3 cellular contexts compared by ENCODE assay signal in genomic region chr15:28573351-28573750, GRCh38. TPM values are rescaled to one million over a fixed set of nuclear protein-coding genes. Genes with fewer than 3 reads are reported as not detected.
"Had no signal": no experiment of that assay in that cellular context is flagged by ENCODE, and none has a peak within 500 bp of the region (broad histone marks: within the 10 kb centered on the region; RNA-seq: fewer than 3 reads in every experiment).

No MANE protein-coding gene starts in this region.

RNA-seq across cellular contexts. Expression of gene GOLGA6L25, which starts 20.0 kb away (rescaled TPM):
- total RNA-seq: LHCN-M2, M059J, MCF 10A had no signal
